Comparison of ENCODE assay signal across 25 cellular contexts in genomic region chr5:69149676-69150010, GRCh38.
"Had no signal": no experiment of that assay in that cellular context is flagged by ENCODE, and none has a peak within 500 bp of the region (broad histone marks: within the 10 kb centered on the region; RNA-seq: fewer than 3 reads in every experiment).

No MANE protein-coding gene starts in this region.

- H3K79me2 ChIP-seq: hepatocyte had no signal

- FAIRE-seq: pancreas, small intestine had no signal

- H3K9me3 ChIP-seq: heart right ventricle, left ventricle myocardium inferior, pancreas, prostate gland, sigmoid colon, spleen, tibial nerve, uterus had no signal

- H3K27ac ChIP-seq: heart right ventricle, hepatocyte, left ventricle myocardium inferior, neural progenitor cell, pancreas, prostate gland, sigmoid colon, spleen, tibial nerve, uterus had no signal

- H3K36me3 ChIP-seq: heart right ventricle, left ventricle myocardium inferior, neural progenitor cell, pancreas, prostate gland, sigmoid colon, spleen, tibial nerve, uterus had no signal

- ATAC-seq: heart right ventricle; natural killer cell; pancreas; right cardiac atrium; stimulated activated naive B cell treated with anti-CD40 and anti-IgM and Interleukin-4, amounts not matched to agents 10 μg/mL and 1 μg/mL and 100 μg/mL, for 72 hours had no signal

- DNase-seq: heart right ventricle; islet precursor cell; left ventricle myocardium inferior; mesenchymal stem cell; naive B cell; natural killer cell; nephron progenitor cell; pancreas; posterior cingulate gyrus; retina; right cardiac atrium; sigmoid colon; small intestine; spleen; stimulated activated CD4-positive, alpha-beta T cell treated with anti-CD3 and anti-CD28 coated beads, Interleukin-1b, Interleukin-23, amount 100 ng/mL, for 48 hours; stimulated activated CD4-positive, alpha-beta T cell treated with anti-CD3 and anti-CD28 coated beads, Interleukin-2, amount 100 ng/mL, for 48 hours; stimulated activated CD4-positive, alpha-beta T cell treated with anti-CD3 and anti-CD28 coated beads, Interleukin-4, amount 100 ng/mL, for 4 hours; stimulated activated CD8-positive, alpha-beta memory T cell treated with anti-CD3 and anti-CD28 coated beads, Interleukin-4, amount 100 ng/mL, for 48 hours; stimulated activated naive B cell treated with anti-CD40 and anti-IgM and Interleukin-4, amounts not matched to agents 10 μg/mL and 1 μg/mL and 100 μg/mL, for 72 hours; substantia nigra; uterus had no signal

- H2AFZ ChIP-seq: hepatocyte, neural progenitor cell had no signal

- H3K4me3 ChIP-seq: heart right ventricle, hepatocyte, left ventricle myocardium inferior, neural progenitor cell, pancreas, prostate gland, sigmoid colon, spleen, tibial nerve, uterus had no signal

- H3K4me2 ChIP-seq: hepatocyte, neural progenitor cell had no signal

- H3K27me3 ChIP-seq: heart right ventricle, hepatocyte, neural progenitor cell, pancreas, sigmoid colon, spleen, tibial nerve, uterus had no signal

- H3K4me1 ChIP-seq: heart right ventricle, left ventricle myocardium inferior, neural progenitor cell, pancreas, prostate gland, sigmoid colon, spleen, tibial nerve, uterus had no signal

- H3K9ac ChIP-seq: neural progenitor cell had no signal
